ENCODE assay signal across 14 cellular contexts in genomic region chr19:35657904-35658700, GRCh38. TPM values are rescaled to one million over a fixed set of nuclear protein-coding genes. Genes with fewer than 3 reads are reported as not detected.
A peak's percentile ranks its signal among the peaks of the same experiment; 100 is the strongest.
DNase-seq lines count a peak whose midpoint lies in the region; ATAC-seq and TF ChIP-seq lines count a peak whose summit lies in the region.
"Had no signal": no experiment of that assay in that cellular context is flagged by ENCODE, and none has a peak within 500 bp of the region (broad histone marks: within the 10 kb centered on the region; RNA-seq: fewer than 3 reads in every experiment).

No MANE protein-coding gene starts in this region.

- H3K4me2 ChIP-seq in SK-N-SH (no peak overlapping the region), fibroblast of lung (ENCODE audit: extremely low read depth, insufficient read depth, low read length) (no peak overlapping the region)

- H3K79me2 ChIP-seq in SK-N-SH (ENCODE audit: insufficient read depth) (no peaks in the 10 kb centered on the region), fibroblast of lung (ENCODE audit: control insufficient read depth, insufficient read depth, low read length) (no peaks in the 10 kb centered on the region)

- no peak overlapping the region for H3K4me3 ChIP-seq in SK-N-SH (ENCODE audit: low read depth in 2 of 2, low read length in 1 of 2)
- no peak overlapping the region for H3K4me3 ChIP-seq in fibroblast of lung (replicated peaks in 1 of 4; ENCODE audit: control extremely low read depth in 1 of 4, insufficient read depth in 1 of 4, low read depth in 3 of 4, low read length in 4 of 4)

- no peak for TF ChIP-seq EP300 in SK-N-SH (IDR thresholded peaks at IDR 0.05; ENCODE audit: borderline replicate concordance in 1 of 2, low read depth in 1 of 2, low read length in 1 of 2)

- no peaks in the 10 kb centered on the region for H3K9me3 ChIP-seq in SK-N-SH
- no peaks in the 10 kb centered on the region for H3K9me3 ChIP-seq in fibroblast of lung (ENCODE audit: control insufficient read depth, insufficient read depth, low read depth, low read length)

- H3F3A ChIP-seq in SK-N-SH (replicated peaks; ENCODE audit: insufficient read depth) = no peaks in the 10 kb centered on the region

- ATAC-seq in stimulated activated naive CD8-positive, alpha-beta T cell treated with anti-CD3 and anti-CD28 coated beads, Interleukin-15, amount 100 ng/mL, for 72 hours = peak; percentile 64
- no peak for ATAC-seq in stimulated activated naive CD8-positive, alpha-beta T cell treated with anti-CD3 and anti-CD28 coated beads, Interleukin-15, Interleukin-2, amounts not matched to agents 100 U/mL and 50 U/mL, for 24 hours
- ATAC-seq in HG03139 (IDR thresholded peaks at IDR 0.05; ENCODE audit: unreplicated experiment) (no peak), HG02852 (IDR thresholded peaks at IDR 0.05; ENCODE audit: unreplicated experiment) (no peak)

- H3K4me1 Mint-ChIP-seq in stimulated activated naive CD8-positive, alpha-beta T cell treated with anti-CD3 and anti-CD28 coated beads, Interleukin-15, amount 100 ng/mL, for 72 hours = no peaks in the 10 kb centered on the region
- H3K4me1 Mint-ChIP-seq: B cell had no signal

- H3K27me3 ChIP-seq in SK-N-SH (ENCODE audit: insufficient read depth) = no peaks in the 10 kb centered on the region
- no peaks in the 10 kb centered on the region for H3K27me3 ChIP-seq in fibroblast of lung (ENCODE audit: control insufficient read depth, insufficient read depth, low read length)

- no peak overlapping the region for H3K27ac ChIP-seq in SK-N-SH (ENCODE audit: low read depth in 2 of 2, low read length in 1 of 2)
- no peak overlapping the region for H3K27ac ChIP-seq in fibroblast of lung (ENCODE audit: insufficient read depth, low read length)

- POLR2A ChIA-PET in SK-N-SH (lab: Yijun Ruan, JAX) = interaction anchor here (1.6 kb wide), 1 partner anchor 10 kb away, joined by 3 read pairs; the partner anchor contains the start of gene COX6B1

- H3K36me3 ChIP-seq in SK-N-SH (replicated peaks in 1 of 2; ENCODE audit: control insufficient read depth in 1 of 2, insufficient read depth in 2 of 2, low read length in 1 of 2) (peaks cover 28 to 31% of the 10 kb centered on the region in 2 experiments), fibroblast of lung (ENCODE audit: control insufficient read depth, insufficient read depth, low read length) (peaks cover 9% of the 10 kb centered on the region)

- H3K9me2 ChIP-seq in SK-N-SH = no peaks in the 10 kb centered on the region

- no peak overlapping the region for H3K4me3 Mint-ChIP-seq in stimulated activated naive CD8-positive, alpha-beta T cell treated with anti-CD3 and anti-CD28 coated beads, Interleukin-15, amount 100 ng/mL, for 72 hours
- H3K4me3 Mint-ChIP-seq: activated CD4-positive, alpha-beta T cell treated with anti-CD3 and anti-CD28 coated beads, Interleukin-2, amount 10 ng/mL, durations not matched to agents 7 days and 5 days; B cell had no signal

- no peaks in the 10 kb centered on the region for H3K27me3 Mint-ChIP-seq in stimulated activated naive CD8-positive, alpha-beta T cell treated with anti-CD3 and anti-CD28 coated beads, Interleukin-15, amount 100 ng/mL, for 72 hours
- H3K27me3 Mint-ChIP-seq: activated CD4-positive, alpha-beta T cell treated with anti-CD3 and anti-CD28 coated beads, Interleukin-2, amount 10 ng/mL, durations not matched to agents 7 days and 5 days; B cell had no signal

- H2AFZ ChIP-seq in SK-N-SH (ENCODE audit: low read depth) = no peak overlapping the region
- H2AFZ ChIP-seq in fibroblast of lung (ENCODE audit: low read length) = no peak overlapping the region

- no peaks in the 10 kb centered on the region for H3K4me1 ChIP-seq in SK-N-SH (ENCODE audit: control insufficient read depth in 1 of 2, insufficient read depth in 2 of 2, low read depth in 1 of 2, low read length in 1 of 2)
- H3K4me1 ChIP-seq in fibroblast of lung (ENCODE audit: control insufficient read depth, extremely low read depth, insufficient read depth, low read length) = no peaks in the 10 kb centered on the region

- no peaks in the 10 kb centered on the region for H4K20me1 ChIP-seq in SK-N-SH (ENCODE audit: insufficient read depth)
- no peaks in the 10 kb centered on the region for H4K20me1 ChIP-seq in fibroblast of lung (ENCODE audit: control insufficient read depth, extremely low read depth, insufficient read depth, low read length)

- no peak overlapping the region for H3K9ac ChIP-seq in SK-N-SH
- H3K9ac ChIP-seq in fibroblast of lung (ENCODE audit: insufficient read depth, low read length) = no peak overlapping the region

- TF ChIP-seq CTCF in SK-N-SH (IDR thresholded peaks at IDR 0.05) = 0 out of 2 replicates have a peak, but pooled peaks have one; percentile 24
- peak; percentile 10 to 13 for TF ChIP-seq CTCF in fibroblast of lung (conservative IDR thresholded peaks at IDR 0.05 in 1 of 2, IDR thresholded peaks at IDR 0.05 in 1 of 2; ENCODE audit: low read depth in 1 of 2, low read length in 2 of 2)

- no peaks in the 10 kb centered on the region for H3K9me3 Mint-ChIP-seq in stimulated activated naive CD8-positive, alpha-beta T cell treated with anti-CD3 and anti-CD28 coated beads, Interleukin-15, amount 100 ng/mL, for 72 hours
- H3K9me3 Mint-ChIP-seq: activated CD4-positive, alpha-beta T cell treated with anti-CD3 and anti-CD28 coated beads, Interleukin-2, amount 10 ng/mL, durations not matched to agents 7 days and 5 days had no signal

- no peak for TF ChIP-seq RAD21 in SK-N-SH (IDR thresholded peaks at IDR 0.05; ENCODE audit: low read length)

- DNase-seq in stimulated activated naive CD8-positive, alpha-beta T cell treated with anti-CD3 and anti-CD28 coated beads, Interleukin-15, amount 100 ng/mL, for 72 hours = no peak
- DNase-seq in stimulated activated naive CD8-positive, alpha-beta T cell treated with anti-CD3 and anti-CD28 coated beads, Interleukin-15, Interleukin-2, amounts not matched to agents 100 U/mL and 50 U/mL, for 24 hours = no peak
- DNase-seq in SK-N-SH (no peak), fibroblast of lung (ENCODE audit: low read depth in 2 of 2) (peak in 1 of 2 donors; percentile 11), cortex of kidney (lab: John Stamatoyannopoulos, UW) (no peak)
- no peak for DNase-seq in effector CD8-positive, alpha-beta T cell (lab: John Stamatoyannopoulos, UW)
- DNase-seq: activated CD4-positive, alpha-beta T cell treated with anti-CD3 and anti-CD28 coated beads, Interleukin-2, amount 10 ng/mL, durations not matched to agents 7 days and 5 days; activated effector memory CD4-positive, alpha-beta T cell treated with anti-CD3 and anti-CD28 coated beads, Interleukin-2, amount 50 U/mL, for 16 hours; GF-D8; NCI-H2171 treated with DMSO at 0.1 percent for 48 hours; posterior cingulate gyrus had no signal

- 82% methylated on average over 15 of the region's 15 CpGs for WGBS in SK-N-SH (ENCODE audit: low lambda C conversion rate)

- CTCF ChIA-PET in SK-N-SH (lab: Yijun Ruan, JAX) = interaction anchor here (1.0 to 2.8 kb wide), 4 partner anchors 9 to 163 kb away, joined by 3 to 10 read pairs (median 5); no protein-coding TSS in a partner anchor

- no peak overlapping the region for H3K27ac Mint-ChIP-seq in stimulated activated naive CD8-positive, alpha-beta T cell treated with anti-CD3 and anti-CD28 coated beads, Interleukin-15, amount 100 ng/mL, for 72 hours
- H3K27ac Mint-ChIP-seq: activated CD4-positive, alpha-beta T cell treated with anti-CD3 and anti-CD28 coated beads, Interleukin-2, amount 10 ng/mL, durations not matched to agents 7 days and 5 days; B cell had no signal

TF ChIP-seq in SK-N-SH, 30 proteins besides CTCF, POLR2A, EP300 and RAD21:
- TF ChIP-seq NFIC (IDR thresholded peaks at IDR 0.05; ENCODE audit: borderline replicate concordance) = no peak

RNA-seq across cellular contexts. Expression of gene UPK1A, which starts 8.2 kb away (rescaled TPM):
- polyA plus RNA-seq in SK-N-SH (2012; rRNA removed) = 0.11 and 0.16 TPM in 2 replicates
- 0.06 and 0.14 TPM in 2 replicates for polyA plus RNA-seq in SK-N-SH (2012; cell fraction: cytosol; rRNA removed)
- 0.21 TPM in 1 of 2 replicates, not detected in the other for polyA plus RNA-seq in SK-N-SH (2012; cell fraction: nucleus; rRNA removed)
- total RNA-seq in fibroblast of lung = not detected in 2 replicates
- polyA plus RNA-seq in fibroblast of lung = 0.06 and 0.27 TPM in 2 replicates
- polyA plus RNA-seq in fibroblast of lung (2012) = 0.13 and 0.30 TPM in 2 replicates
- not detected in 2 replicates for polyA minus RNA-seq in fibroblast of lung (ENCODE audit: low replicate concordance)
- total RNA-seq: B cell had no signal

RNA-seq across cellular contexts. Expression of gene COX6B1, which starts 10.0 kb away (rescaled TPM):
- polyA plus RNA-seq in SK-N-SH (2012; rRNA removed) = 826 and 889 TPM in 2 replicates
- polyA plus RNA-seq in SK-N-SH (2012; cell fraction: cytosol; rRNA removed) = 645 and 766 TPM in 2 replicates
- 256 and 333 TPM in 2 replicates for polyA plus RNA-seq in SK-N-SH (2012; cell fraction: nucleus; rRNA removed)
- 194 and 279 TPM in 2 replicates for total RNA-seq in fibroblast of lung
- 382 and 499 TPM in 2 replicates for polyA plus RNA-seq in fibroblast of lung
- 591 and 688 TPM in 2 replicates for polyA plus RNA-seq in fibroblast of lung (2012)
- polyA minus RNA-seq in fibroblast of lung (ENCODE audit: low replicate concordance) = 460 and 636 TPM in 2 replicates

RNA-seq across cellular contexts. Expression of gene ETV2, which starts 16.6 kb away (rescaled TPM):
- polyA plus RNA-seq in SK-N-SH (2012; rRNA removed) (0.84 and 1.6 TPM in 2 replicates), fibroblast of lung (0.12 and 0.18 TPM in 2 replicates)
- 0.66 and 0.85 TPM in 2 replicates for polyA plus RNA-seq in SK-N-SH (2012; cell fraction: cytosol; rRNA removed)
- polyA plus RNA-seq in SK-N-SH (2012; cell fraction: nucleus; rRNA removed) = 0.33 and 1.3 TPM in 2 replicates
- 0.50 and 0.51 TPM in 2 replicates for total RNA-seq in fibroblast of lung
- 1.1 and 2.1 TPM in 2 replicates for polyA plus RNA-seq in fibroblast of lung (2012)
- not detected in 2 replicates for polyA minus RNA-seq in fibroblast of lung (ENCODE audit: low replicate concordance)

RNA-seq across cellular contexts. Expression of gene RBM42, which starts 29.3 kb away (rescaled TPM):
- polyA plus RNA-seq in SK-N-SH (2012; rRNA removed) = 48.5 and 69.9 TPM in 2 replicates
- 33.7 and 42.1 TPM in 2 replicates for polyA plus RNA-seq in SK-N-SH (2012; cell fraction: cytosol; rRNA removed)
- polyA plus RNA-seq in SK-N-SH (2012; cell fraction: nucleus; rRNA removed) = 47.0 and 77.4 TPM in 2 replicates
- 29.9 and 32.1 TPM in 2 replicates for total RNA-seq in fibroblast of lung
- polyA plus RNA-seq in fibroblast of lung = 32.9 and 43.0 TPM in 2 replicates
- polyA plus RNA-seq in fibroblast of lung (2012) = 65.7 and 88.3 TPM in 2 replicates
- polyA minus RNA-seq in fibroblast of lung (ENCODE audit: low replicate concordance) = 32.4 and 58.5 TPM in 2 replicates

RNA-seq across cellular contexts. Expression of gene HAUS5, which starts 45.6 kb away (rescaled TPM):
- polyA plus RNA-seq in SK-N-SH (2012; rRNA removed) = 5.1 and 7.1 TPM in 2 replicates
- 1.8 and 3.0 TPM in 2 replicates for polyA plus RNA-seq in SK-N-SH (2012; cell fraction: cytosol; rRNA removed)
- polyA plus RNA-seq in SK-N-SH (2012; cell fraction: nucleus; rRNA removed) = 34.5 and 45.2 TPM in 2 replicates
- total RNA-seq in fibroblast of lung = 3.9 and 4.0 TPM in 2 replicates
- 2.5 and 4.7 TPM in 2 replicates for polyA plus RNA-seq in fibroblast of lung
- polyA plus RNA-seq in fibroblast of lung (2012) = 5.4 and 9.3 TPM in 2 replicates
- 13.4 and 20.9 TPM in 2 replicates for polyA minus RNA-seq in fibroblast of lung (ENCODE audit: low replicate concordance)
